Comparison of ENCODE assay signal across 17 cellular contexts in the genomic region with DNA sequence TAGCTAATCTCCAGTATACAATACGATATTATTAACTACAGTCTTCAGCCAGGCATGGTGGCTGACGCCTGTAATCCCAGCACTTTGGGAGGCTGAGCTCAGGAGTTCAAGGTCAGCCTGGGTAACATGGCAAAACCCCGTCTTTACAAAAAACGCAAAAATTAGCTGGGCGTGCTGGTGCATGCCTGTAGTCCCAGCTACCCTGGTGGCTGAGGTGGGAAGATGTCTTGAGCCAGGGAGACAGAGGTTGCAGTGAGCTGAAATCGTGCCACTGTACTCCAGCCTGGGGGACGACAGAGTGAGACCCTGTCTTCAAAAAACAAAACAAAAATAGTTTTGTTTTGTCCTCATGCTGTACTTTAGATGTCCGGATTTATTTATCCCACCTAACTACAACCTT. TPM values are rescaled to one million over a fixed set of nuclear protein-coding genes. Genes with fewer than 3 reads are reported as not detected.
DNase-seq lines count a peak whose midpoint lies in the region; TF ChIP-seq lines count a peak whose summit lies in the region.
"Had no signal": no experiment of that assay in that cellular context is flagged by ENCODE, and none has a peak within 500 bp of the region (broad histone marks: within the 10 kb centered on the region; RNA-seq: fewer than 3 reads in every experiment).

No MANE protein-coding gene starts in this region.

- intact Hi-C loops in stomach (cut with DNase I; ENCODE audit: low total_unique reads): no loop called here

- no peak overlapping the region for H4K5ac ChIP-seq in H9 (ENCODE audit: insufficient read length, low read depth, low read length)

- H3K27ac ChIP-seq in H9 (ENCODE audit: insufficient read length, low read depth, low read length) (no peak overlapping the region), endodermal cell (ENCODE audit: low read depth, low read length) (no peak overlapping the region), MM.1S (ENCODE audit: low read length) (no peak overlapping the region), stomach (no peak overlapping the region)
- H3K27ac ChIP-seq: GM23248 had no signal

- H3K56ac ChIP-seq in H9 (ENCODE audit: insufficient read length, low read depth, low read length): no peak overlapping the region

- no peaks in the 10 kb centered on the region for H3K9me3 ChIP-seq in H9 (ENCODE audit: control insufficient read depth, low read depth, low read length)
- no peaks in the 10 kb centered on the region for H3K9me3 ChIP-seq in endodermal cell (ENCODE audit: control insufficient read depth, low read length)
- no peaks in the 10 kb centered on the region for H3K9me3 ChIP-seq in MM.1S (replicated peaks; ENCODE audit: insufficient read depth, low read length)
- no peaks in the 10 kb centered on the region for H3K9me3 ChIP-seq in stomach

- H4K8ac ChIP-seq in H9 (replicated peaks; ENCODE audit: insufficient read length, low read depth, low read length): no peak overlapping the region

- H3K9me3 Mint-ChIP-seq in H9 (no peaks in the 10 kb centered on the region), endodermal cell (no peaks in the 10 kb centered on the region)
- H3K9me3 Mint-ChIP-seq: CD4-positive, alpha-beta memory T cell; HFFc6 had no signal

- H3K36me3 Mint-ChIP-seq in H9 (ENCODE audit: insufficient read depth in 1 of 3, low read depth in 3 of 3) (no peaks in the 10 kb centered on the region), endodermal cell (ENCODE audit: low read depth) (no peaks in the 10 kb centered on the region)
- H3K36me3 Mint-ChIP-seq: CD4-positive, alpha-beta memory T cell had no signal

- no peaks in the 10 kb centered on the region for H3K4me1 ChIP-seq in H9 (ENCODE audit: insufficient read depth, low read length)
- H3K4me1 ChIP-seq in endodermal cell (ENCODE audit: control insufficient read depth, insufficient read depth, low read length): no peaks in the 10 kb centered on the region
- no peaks in the 10 kb centered on the region for H3K4me1 ChIP-seq in MM.1S (ENCODE audit: low read length)
- no peaks in the 10 kb centered on the region for H3K4me1 ChIP-seq in stomach

- H3K4me3 ChIP-seq in endodermal cell (ENCODE audit: low read length): no peak overlapping the region
- no peak overlapping the region for H3K4me3 ChIP-seq in MM.1S (ENCODE audit: low read length)
- H3K4me3 ChIP-seq in stomach: no peak overlapping the region
- H3K4me3 ChIP-seq: GM23248 had no signal

- no peak overlapping the region for H3K4ac ChIP-seq in H9 (ENCODE audit: low read depth, low read length)

- no peak overlapping the region for H3K14ac ChIP-seq in H9 (ENCODE audit: insufficient read depth, low read length)

- TF ChIP-seq CTCF in H9 (conservative IDR thresholded peaks at IDR 0.05) (peak; percentile 29; the same call in 1 of the 3 replicates), endodermal cell (conservative IDR thresholded peaks at IDR 0.05) (peak; percentile 49), MM.1S (IDR thresholded peaks at IDR 0.05; ENCODE audit: low read length) (no peak), stomach (IDR thresholded peaks at IDR 0.05) (no peak)

- H3K4me3 Mint-ChIP-seq in H9: no peak overlapping the region
- H3K4me3 Mint-ChIP-seq in endodermal cell: no peak overlapping the region
- H3K4me3 Mint-ChIP-seq: CD4-positive, alpha-beta memory T cell; HFFc6 had no signal

- H3K27ac Mint-ChIP-seq in H9 (no peak overlapping the region), endodermal cell (no peak overlapping the region)
- H3K27ac Mint-ChIP-seq: CD4-positive, alpha-beta memory T cell; HFFc6 had no signal

- H3K79me1 ChIP-seq in H9 (ENCODE audit: insufficient read depth, low read depth, low read length, poor library complexity, severe bottlenecking): no peaks in the 10 kb centered on the region

- WGBS in H9 (ENCODE audit: extremely low coverage, insufficient read length, low lambda C conversion rate): no CpG with 5 or more reads among the region's 8 CpGs
- 87 to 92% methylated on average over 7 to 8 of the region's 8 CpGs for WGBS in endodermal cell (ENCODE audit: insufficient coverage in 1 of 2, insufficient read length in 1 of 2), 2 experiments
- WGBS in stomach, 5 donors: 74 to 81% (median 77%) methylated on average over 8 of the region's 8 CpGs

- no peak overlapping the region for H2AFZ ChIP-seq in H9 (ENCODE audit: low read length)
- H2AFZ ChIP-seq in MM.1S (ENCODE audit: low read length): no peak overlapping the region
- H2AFZ ChIP-seq: GM23248 had no signal

- H4K91ac ChIP-seq in H9 (ENCODE audit: insufficient read length, low read depth, low read length): no peak overlapping the region

- no peak overlapping the region for H3K23ac ChIP-seq in H9 (ENCODE audit: insufficient read length, low read depth, low read length)

- H4K20me1 ChIP-seq in H9 (ENCODE audit: control insufficient read depth, insufficient read depth, insufficient read length) (no peaks in the 10 kb centered on the region), MM.1S (ENCODE audit: insufficient read depth, low read length) (no peaks in the 10 kb centered on the region)

- H3K27me3 ChIP-seq in H9 (ENCODE audit: insufficient read depth, low read length) (no peaks in the 10 kb centered on the region), endodermal cell (ENCODE audit: control insufficient read depth, insufficient read depth, low read length, poor library complexity, severe bottlenecking) (no peaks in the 10 kb centered on the region), MM.1S (replicated peaks; ENCODE audit: insufficient read depth, low read length) (no peaks in the 10 kb centered on the region), stomach (peaks cover 0 to 25% (median 3%) of the 10 kb centered on the region in 3 donors)

- no peaks in the 10 kb centered on the region for H3K9me2 ChIP-seq in MM.1S (replicated peaks; ENCODE audit: insufficient read depth, low read length)

- H2AK5ac ChIP-seq in H9 (ENCODE audit: insufficient read length, low read length): no peak overlapping the region

- no peaks in the 10 kb centered on the region for H3K79me2 ChIP-seq in H9 (ENCODE audit: insufficient read depth, low read length)
- no peaks in the 10 kb centered on the region for H3K79me2 ChIP-seq in MM.1S (ENCODE audit: low read length)

- H2BK15ac ChIP-seq in H9 (ENCODE audit: low read depth, low read length): no peak overlapping the region

- H3T11ph ChIP-seq in H9 (ENCODE audit: low read length): no peak overlapping the region

- H3K4me1 Mint-ChIP-seq in H9: peaks cover 0 to 2% of the 10 kb centered on the region in 2 experiments; a peak in 1 of 4 replicates
- H3K4me1 Mint-ChIP-seq in endodermal cell: no peaks in the 10 kb centered on the region
- H3K4me1 Mint-ChIP-seq: CD4-positive, alpha-beta memory T cell had no signal

- H3K36me3 ChIP-seq in endodermal cell (ENCODE audit: control insufficient read depth, insufficient read depth, low read length): no peaks in the 10 kb centered on the region
- H3K36me3 ChIP-seq in MM.1S (replicated peaks; ENCODE audit: insufficient read depth, low read length): no peaks in the 10 kb centered on the region
- no peaks in the 10 kb centered on the region for H3K36me3 ChIP-seq in stomach

- TF ChIP-seq EP300 in stomach (IDR thresholded peaks at IDR 0.05): no peak

- H3K4me2 ChIP-seq in H9 (ENCODE audit: insufficient read depth, insufficient read length, low read length) (no peak overlapping the region), MM.1S (ENCODE audit: low read depth, low read length) (no peak overlapping the region)

- no peak overlapping the region for H2BK20ac ChIP-seq in H9 (ENCODE audit: low read depth, low read length, poor library complexity, severe bottlenecking)

- no peak overlapping the region for H2BK5ac ChIP-seq in H9 (ENCODE audit: insufficient read length, low read length)

- H3K23me2 ChIP-seq in H9 (ENCODE audit: insufficient read length, low read depth, low read length, poor library complexity, severe bottlenecking): no peaks in the 10 kb centered on the region

- no peak overlapping the region for H2BK120ac ChIP-seq in H9 (ENCODE audit: low read depth, low read length, poor library complexity, severe bottlenecking)

- TF ChIP-seq POLR2A in stomach (IDR thresholded peaks at IDR 0.05): no peak

- no peak overlapping the region for H2BK12ac ChIP-seq in H9 (ENCODE audit: insufficient read length, low read depth, low read length)

- H3K9ac ChIP-seq in H9 (ENCODE audit: extremely low read depth, insufficient read length, low read length) (no peak overlapping the region), endodermal cell (ENCODE audit: extremely low read depth, low read length, poor library complexity, severe bottlenecking) (no peak overlapping the region), MM.1S (ENCODE audit: low read length) (no peak overlapping the region)
- H3K9ac ChIP-seq: GM23248 had no signal

- no peak overlapping the region for H3K18ac ChIP-seq in H9 (ENCODE audit: insufficient read length, low read depth, low read length)

- DNase-seq in H9 (peak; percentile 48), NCI-H69 (lab: John Stamatoyannopoulos, UW) (peak; percentile 4), endodermal cell (peak; percentile 54), MM.1S (no peak), stomach (no peak)
- no peak for DNase-seq in activated CD8-positive, alpha-beta memory T cell treated with anti-CD3 and anti-CD28 coated beads, Interleukin-2, amount 50 U/mL, for 4 hours
- DNase-seq: C1 segment of cervical spinal cord; Calu3; CD4-positive, alpha-beta memory T cell; COR-L47; DMS53; DMS79 treated with DMSO at 0.1 percent for 48 hours; GM23248; HCEC 1CT; HFFc6 had no signal

- H3F3A ChIP-seq in MM.1S (ENCODE audit: insufficient read depth, low read length): no peaks in the 10 kb centered on the region

- H3K27me3 Mint-ChIP-seq in H9 (ENCODE audit: low read depth): no peaks in the 10 kb centered on the region
- H3K27me3 Mint-ChIP-seq in endodermal cell (ENCODE audit: insufficient read depth): peaks cover 2% of the 10 kb centered on the region

RNA-seq across cellular contexts. Expression of gene SV2B, which starts 29.2 kb away (rescaled TPM):
- total RNA-seq in H9 (2021) (0.07 TPM in 1 of 2 replicates, not detected in the other), endodermal cell (1 to 10 TPM; 6.5 to 8.8 TPM), stomach (1 to 10 TPM in 1 of 5 donors, under 1 TPM in 2, not detected in 2; 0.14 to 1.7 (median 0.45) TPM)
- polyA plus RNA-seq in endodermal cell (2013, experiment 1 of 2): 0.18 TPM
- 0.17 TPM for polyA plus RNA-seq in endodermal cell (2013, experiment 2 of 2)
- polyA plus RNA-seq in stomach: under 1 TPM in 2 of 3 donors, not detected in 1; 0.06 to 0.23 TPM
- total RNA-seq: A172, GM23248, HFFc6 had no signal
- polyA plus RNA-seq: BJ; CD4-positive, alpha-beta memory T cell; GM23248 had no signal

RNA-seq across cellular contexts. Expression of gene VPS33B, which starts 48.5 kb away (rescaled TPM):
- total RNA-seq in H9 (2021) (16.3 and 21.1 TPM in 2 replicates), endodermal cell (10 to 100 TPM; 22.4 to 25.0 TPM), stomach (10 to 100 TPM in 2 of 5 donors, 1 to 10 TPM in 3; 1.2 to 23.2 (median 7.5) TPM)
- 22.3 TPM for polyA plus RNA-seq in endodermal cell (2013, experiment 1 of 2)
- 16.8 TPM for polyA plus RNA-seq in endodermal cell (2013, experiment 2 of 2)
- 10 to 100 TPM; 12.6 to 13.0 (median 12.6) TPM for polyA plus RNA-seq in stomach

Comparison
In these comparisons a context has a peak if more than half of its experiments do, and no peak if none do; other contexts are left out.
1. DNase-seq: peak in H9 (single experiment), NCI-H69 (single experiment) and endodermal cell (single experiment); none in MM.1S (single experiment), activated CD8-positive, alpha-beta memory T cell treated with anti-CD3 and anti-CD28 coated beads, Interleukin-2, amount 50 U/mL, for 4 hours (single experiment) and stomach (single experiment).
2. CTCF ChIP-seq: peak in H9 (single experiment) and endodermal cell (single experiment); none in MM.1S (single experiment) and stomach (0 of 7).